2 cellular contexts compared by ENCODE assay signal in the genomic region with DNA sequence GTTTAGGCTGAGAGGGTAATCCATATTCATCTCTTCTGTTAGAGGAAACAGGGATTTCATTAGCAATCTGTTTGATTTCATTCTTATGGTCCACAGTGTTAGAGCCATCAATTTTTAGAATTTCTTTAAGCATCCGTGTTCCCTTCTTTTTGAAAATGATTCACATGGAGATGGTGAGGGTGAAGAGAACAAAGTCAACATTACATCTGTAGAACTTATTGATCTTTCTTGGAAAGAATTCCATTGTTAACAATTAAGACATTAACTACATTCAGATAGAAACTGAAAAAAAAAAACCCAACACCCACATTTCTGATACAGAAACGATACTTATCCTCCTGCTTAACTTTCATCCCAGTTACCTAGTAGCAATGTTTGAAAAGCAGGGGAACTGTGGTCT.
TF ChIP-seq lines count a peak whose summit lies in the region.

No MANE protein-coding gene starts in this region.

TF ChIP-seq in HepG2, 621 proteins besides CTCF, POLR2A, EP300 and RAD21:
- TF ChIP-seq BCL6 (CRISPR knock-in tag; IDR thresholded peaks at IDR 0.05) (peak; percentile 95), GFI1 (CRISPR knock-in tag; IDR thresholded peaks at IDR 0.05; ENCODE audit: borderline replicate concordance) (no peak)

TF ChIP-seq in H1, 55 proteins besides CTCF, POLR2A, EP300 and RAD21:
- TF ChIP-seq HDAC6 (IDR thresholded peaks at IDR 0.05; ENCODE audit: low read depth, low read length), result no peak
- no peak for TF ChIP-seq TEAD4 (IDR thresholded peaks at IDR 0.05; ENCODE audit: low read depth, low read length)
- TF ChIP-seq SRF (IDR thresholded peaks at IDR 0.05; ENCODE audit: low read depth, low read length), result no peak
- TF ChIP-seq SIX5 (IDR thresholded peaks at IDR 0.05; ENCODE audit: low read depth, low read length), result no peak
- TF ChIP-seq, protein P1, sequence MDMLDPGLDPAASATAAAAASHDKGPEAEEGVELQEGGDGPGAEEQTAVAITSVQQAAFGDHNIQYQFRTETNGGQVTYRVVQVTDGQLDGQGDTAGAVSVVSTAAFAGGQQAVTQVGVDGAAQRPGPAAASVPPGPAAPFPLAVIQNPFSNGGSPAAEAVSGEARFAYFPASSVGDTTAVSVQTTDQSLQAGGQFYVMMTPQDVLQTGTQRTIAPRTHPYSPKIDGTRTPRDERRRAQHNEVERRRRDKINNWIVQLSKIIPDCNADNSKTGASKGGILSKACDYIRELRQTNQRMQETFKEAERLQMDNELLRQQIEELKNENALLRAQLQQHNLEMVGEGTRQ (IDR thresholded peaks at IDR 0.05; ENCODE audit: low read length), result no peak
- no peak for TF ChIP-seq CHD1 (IDR thresholded peaks at IDR 0.05; ENCODE audit: low read depth, low read length)
- TF ChIP-seq, protein P2, sequence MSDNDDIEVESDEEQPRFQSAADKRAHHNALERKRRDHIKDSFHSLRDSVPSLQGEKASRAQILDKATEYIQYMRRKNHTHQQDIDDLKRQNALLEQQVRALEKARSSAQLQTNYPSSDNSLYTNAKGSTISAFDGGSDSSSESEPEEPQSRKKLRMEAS (IDR thresholded peaks at IDR 0.05), result no peak
- TF ChIP-seq TCF12 (IDR thresholded peaks at IDR 0.05; ENCODE audit: low read depth, low read length), result no peak
- TF ChIP-seq ATF3 (IDR thresholded peaks at IDR 0.05; ENCODE audit: insufficient read depth, low read depth, low read length), result no peak
- TF ChIP-seq POU5F1 (IDR thresholded peaks at IDR 0.05; ENCODE audit: low read depth, low read length), result no peak
- TF ChIP-seq TAF7 (optimal IDR thresholded peaks at IDR 0.05; ENCODE audit: borderline replicate concordance, low read depth, low read length), result no peak
- no peak for TF ChIP-seq SP2 (IDR thresholded peaks at IDR 0.05; ENCODE audit: low read length)
- TF ChIP-seq NANOG (IDR thresholded peaks at IDR 0.05; ENCODE audit: insufficient read depth, low read depth, low read length, poor library complexity, severe bottlenecking), result no peak
- no peak for TF ChIP-seq KDM1A (IDR thresholded peaks at IDR 0.05; ENCODE audit: borderline replicate concordance, low read length)
- TF ChIP-seq RFX5 (IDR thresholded peaks at IDR 0.05; ENCODE audit: borderline replicate concordance, low read depth, low read length), result no peak
- TF ChIP-seq, protein P3, sequence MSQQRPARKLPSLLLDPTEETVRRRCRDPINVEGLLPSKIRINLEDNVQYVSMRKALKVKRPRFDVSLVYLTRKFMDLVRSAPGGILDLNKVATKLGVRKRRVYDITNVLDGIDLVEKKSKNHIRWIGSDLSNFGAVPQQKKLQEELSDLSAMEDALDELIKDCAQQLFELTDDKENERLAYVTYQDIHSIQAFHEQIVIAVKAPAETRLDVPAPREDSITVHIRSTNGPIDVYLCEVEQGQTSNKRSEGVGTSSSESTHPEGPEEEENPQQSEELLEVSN (IDR thresholded peaks at IDR 0.05), result no peak
- TF ChIP-seq JUN (IDR thresholded peaks at IDR 0.05; ENCODE audit: low read depth, low read length), result no peak
- no peak for TF ChIP-seq FOSL1 (IDR thresholded peaks at IDR 0.05; ENCODE audit: insufficient read depth, low read depth, low read length)
